1 cellular context compared by ENCODE assay signal in the genomic region with DNA sequence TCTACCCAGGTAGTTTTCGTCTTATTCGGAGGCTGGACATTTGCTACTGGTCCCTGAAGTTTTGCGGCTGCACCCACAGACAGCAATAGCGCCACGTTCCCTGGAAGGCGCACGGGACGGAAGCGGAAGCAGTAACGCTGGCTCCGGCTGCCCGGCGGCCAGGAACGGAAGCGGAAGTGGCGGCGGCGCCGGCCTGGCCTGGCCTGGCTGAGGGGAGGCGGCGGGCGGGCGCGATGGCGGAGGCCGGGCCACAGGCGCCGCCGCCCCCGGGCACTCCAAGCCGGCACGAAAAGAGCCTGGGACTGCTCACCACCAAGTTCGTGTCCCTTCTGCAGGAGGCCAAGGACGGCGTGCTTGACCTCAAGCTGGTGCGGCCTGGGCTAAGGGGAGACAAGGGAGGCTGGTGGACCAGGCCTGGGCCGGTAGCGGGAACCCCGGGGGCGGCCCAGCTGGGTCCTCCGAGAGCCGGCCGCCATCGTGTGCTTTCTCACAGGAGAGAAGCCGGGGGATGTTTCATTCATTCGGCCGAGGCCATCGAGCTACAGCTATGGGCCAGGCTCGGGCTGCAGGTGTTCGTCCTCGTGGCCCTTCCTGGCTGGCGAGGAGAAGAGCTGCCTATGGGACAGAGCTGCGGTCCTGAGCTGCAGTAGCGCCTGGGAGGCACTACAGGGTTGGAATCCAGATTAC.
TF ChIP-seq lines count a peak whose summit lies in the region.

A gene with protein sequence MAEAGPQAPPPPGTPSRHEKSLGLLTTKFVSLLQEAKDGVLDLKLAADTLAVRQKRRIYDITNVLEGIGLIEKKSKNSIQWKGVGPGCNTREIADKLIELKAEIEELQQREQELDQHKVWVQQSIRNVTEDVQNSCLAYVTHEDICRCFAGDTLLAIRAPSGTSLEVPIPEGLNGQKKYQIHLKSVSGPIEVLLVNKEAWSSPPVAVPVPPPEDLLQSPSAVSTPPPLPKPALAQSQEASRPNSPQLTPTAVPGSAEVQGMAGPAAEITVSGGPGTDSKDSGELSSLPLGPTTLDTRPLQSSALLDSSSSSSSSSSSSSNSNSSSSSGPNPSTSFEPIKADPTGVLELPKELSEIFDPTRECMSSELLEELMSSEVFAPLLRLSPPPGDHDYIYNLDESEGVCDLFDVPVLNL (plus strand): TSS at position 161 of the 687 bp plus-strand sequence. CDS start 73 bp downstream, at position 234.

TF ChIP-seq in SK-N-SH, 30 proteins besides CTCF, POLR2A, EP300 and RAD21 (continued from another document):
- TF ChIP-seq FOXJ3 (CRISPR knock-in tag; IDR thresholded peaks at IDR 0.05) = no peak
- no peak for TF ChIP-seq FOXM1 (IDR thresholded peaks at IDR 0.05; ENCODE audit: low read depth)
- peak; percentile 65; the same call in 1 of the 2 replicates for TF ChIP-seq TAF1 (IDR thresholded peaks at IDR 0.05; ENCODE audit: borderline replicate concordance, low read depth, low read length)
- no peak for TF ChIP-seq GATA2 (CRISPR knock-in tag; IDR thresholded peaks at IDR 0.05)
- TF ChIP-seq CHD2 (IDR thresholded peaks at IDR 0.05; ENCODE audit: low read length, partially characterized antibody) = peak; percentile 64
- TF ChIP-seq, protein P1, sequence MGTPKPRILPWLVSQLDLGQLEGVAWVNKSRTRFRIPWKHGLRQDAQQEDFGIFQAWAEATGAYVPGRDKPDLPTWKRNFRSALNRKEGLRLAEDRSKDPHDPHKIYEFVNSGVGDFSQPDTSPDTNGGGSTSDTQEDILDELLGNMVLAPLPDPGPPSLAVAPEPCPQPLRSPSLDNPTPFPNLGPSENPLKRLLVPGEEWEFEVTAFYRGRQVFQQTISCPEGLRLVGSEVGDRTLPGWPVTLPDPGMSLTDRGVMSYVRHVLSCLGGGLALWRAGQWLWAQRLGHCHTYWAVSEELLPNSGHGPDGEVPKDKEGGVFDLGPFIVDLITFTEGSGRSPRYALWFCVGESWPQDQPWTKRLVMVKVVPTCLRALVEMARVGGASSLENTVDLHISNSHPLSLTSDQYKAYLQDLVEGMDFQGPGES (IDR thresholded peaks at IDR 0.05; ENCODE audit: low read depth, low read length) = peak; percentile 98
